Comparison of ENCODE assay signal across 3 cellular contexts in the genomic region with DNA sequence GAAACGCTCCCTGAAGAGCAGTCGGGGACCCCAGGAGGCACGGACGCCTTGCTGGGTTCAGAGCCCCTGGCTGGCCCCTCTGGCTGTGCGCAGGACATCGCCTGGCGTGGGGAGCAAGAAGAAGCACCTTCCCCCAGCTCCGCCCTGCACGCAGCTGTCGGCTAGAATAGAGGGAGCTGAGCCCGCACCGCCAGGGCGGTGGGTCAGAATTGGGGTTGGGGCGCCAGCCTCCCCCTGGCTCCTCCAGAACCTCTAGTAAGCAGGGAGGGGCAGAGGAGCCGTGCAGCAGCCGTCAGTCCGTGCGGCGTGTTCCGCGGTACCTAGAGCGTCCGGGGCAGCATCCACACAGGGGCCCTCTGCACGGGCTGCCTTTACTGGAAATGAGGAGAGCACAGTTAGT.
"Had no signal": no experiment of that assay in that cellular context is flagged by ENCODE, and none has a peak within 500 bp of the region (broad histone marks: within the 10 kb centered on the region; RNA-seq: fewer than 3 reads in every experiment).

No MANE protein-coding gene starts in this region.

- H3K4me3 ChIP-seq: GM12878 had no signal

- DNase-seq: GDM1, GF-D8 had no signal

- ATAC-seq: GM12878 had no signal
